In the genomic region with DNA sequence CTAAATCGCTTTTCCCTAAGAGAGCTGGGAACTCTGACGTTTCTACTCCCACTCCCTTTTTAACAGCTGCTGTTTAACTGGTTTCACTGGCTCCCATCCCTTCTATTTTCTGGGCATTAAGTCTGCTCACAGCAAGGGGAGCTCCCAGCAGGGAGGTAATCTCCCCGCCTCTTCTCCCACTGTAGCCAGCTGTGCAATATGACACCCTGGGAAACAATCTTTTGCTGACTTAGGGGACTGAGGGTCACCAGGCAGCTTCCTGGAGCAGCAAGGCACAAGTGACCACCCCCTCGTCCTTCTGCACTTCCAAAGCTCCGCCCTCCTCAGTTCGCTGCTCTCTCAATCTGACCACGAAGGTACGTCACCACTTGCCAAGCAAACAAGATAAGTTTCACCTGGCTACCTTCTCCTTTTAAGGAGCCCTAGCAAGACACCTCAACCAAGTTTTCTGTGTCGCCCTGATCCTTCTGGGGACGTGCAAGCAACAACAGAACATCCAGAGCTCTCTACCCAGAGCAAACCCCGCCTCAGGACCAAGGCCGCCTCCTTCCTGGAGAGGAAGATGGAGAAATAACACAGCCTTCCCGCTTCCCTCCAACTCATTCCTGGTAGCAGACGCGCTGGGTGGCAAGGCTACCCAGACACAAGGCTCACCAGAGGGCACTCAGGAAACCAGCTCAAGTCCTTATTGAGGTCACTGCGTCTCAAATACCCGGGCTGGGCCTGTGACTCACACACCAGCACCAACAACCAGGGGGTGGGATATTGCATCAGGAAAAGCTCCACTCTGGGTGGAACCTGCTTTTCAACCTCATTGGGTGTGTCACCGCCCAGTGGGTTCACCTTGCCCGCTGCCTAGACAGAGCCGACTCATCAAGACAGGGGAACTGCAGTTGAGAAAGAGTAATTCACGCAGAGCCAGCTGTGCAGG, we compare ENCODE assay signal across 8 cellular contexts.
DNase-seq lines count a peak whose midpoint lies in the region; ATAC-seq and TF ChIP-seq lines count a peak whose summit lies in the region.

No MANE protein-coding gene starts in this region.

- H3K4me1 ChIP-seq in hepatocyte (ENCODE audit: insufficient read depth) (peaks cover 41% of the 10 kb centered on the region), gastrocnemius medialis (peaks cover 81 to 83% of the 10 kb centered on the region in 2 donors)

- H3K27me3 ChIP-seq in hepatocyte: no peaks in the 10 kb centered on the region
- H3K27me3 ChIP-seq in gastrocnemius medialis: no peaks in the 10 kb centered on the region

- H3K4me3 ChIP-seq in astrocyte of the cerebellum (ENCODE audit: low read depth, low read length) (no peak overlapping the region), hepatocyte (no peak overlapping the region), gastrocnemius medialis (peak overlapping the region; percentile 4 to 24 (median 10))

- H2AFZ ChIP-seq in hepatocyte: no peak overlapping the region

- no peak for TF ChIP-seq CTCF in astrocyte of the cerebellum (IDR thresholded peaks at IDR 0.05; ENCODE audit: low read depth, low read length, missing control alignments)
- no peak for TF ChIP-seq CTCF in hepatocyte (IDR thresholded peaks at IDR 0.05; ENCODE audit: poor library complexity)
- no peak for TF ChIP-seq CTCF in gastrocnemius medialis (IDR thresholded peaks at IDR 0.05 in 4 of 5, conservative IDR thresholded peaks at IDR 0.05 in 1 of 5)

- peaks cover 84% of the 10 kb centered on the region for H3K79me2 ChIP-seq in hepatocyte

- H3K27ac ChIP-seq in hepatocyte: peak overlapping the region; percentile 97
- peak overlapping the region; percentile 82 to 88 (median 86) for H3K27ac ChIP-seq in gastrocnemius medialis

- in situ Hi-C loops in astrocyte of the cerebellum (cut with HindIII; ENCODE audit: low sequenced_read_pairs) (no loop called here), gastrocnemius medialis (cut with MboI; ENCODE audit: low sequenced_read_pairs in 4 of 4) (loop anchor here in 2 of 4 donors (10.0 kb wide), 1 partner anchor 90 kb away; the partner anchor contains the start of gene STK24 (in 2 of the 2))

- intact Hi-C loops in gastrocnemius medialis (cut with DNase I; ENCODE audit: low total_unique reads): loop anchor here (5.0 kb wide), 1 partner anchor 112 kb away; no protein-coding TSS in a partner anchor

- DNase-seq in LHCN-M2 (ENCODE audit: low read depth): peak; percentile 94
- DNase-seq in SW 1271 (lab: John Stamatoyannopoulos, UW): peak; percentile 97 to 99
- DNase-seq in astrocyte of the cerebellum (ENCODE audit: low read depth): peak; percentile 65
- DNase-seq in hepatocyte (ENCODE audit: low spot score): peak; percentile 91
- DNase-seq in gastrocnemius medialis: peak; percentile 79 to 95

- H3K36me3 ChIP-seq in hepatocyte (replicated peaks; ENCODE audit: insufficient read depth, low read depth) (no peaks in the 10 kb centered on the region), gastrocnemius medialis (no peaks in the 10 kb centered on the region)

- no peaks in the 10 kb centered on the region for H3K9me3 ChIP-seq in hepatocyte (ENCODE audit: low read depth)
- H3K9me3 ChIP-seq in gastrocnemius medialis: no peaks in the 10 kb centered on the region

- ATAC-seq in GM18870 (IDR thresholded peaks at IDR 0.05; ENCODE audit: unreplicated experiment) (peak; percentile 42), gastrocnemius medialis (peak; percentile 78 to 82), HG02884 (IDR thresholded peaks at IDR 0.05; ENCODE audit: unreplicated experiment) (no peak), HG02588 (IDR thresholded peaks at IDR 0.05; ENCODE audit: unreplicated experiment) (no peak)

- peaks cover 33% of the 10 kb centered on the region for H4K20me1 ChIP-seq in hepatocyte (ENCODE audit: insufficient read depth, poor library complexity, severe bottlenecking)

- WGBS in hepatocyte (ENCODE audit: low lambda C conversion rate, missing lambda C conversion rate): 25% methylated on average over 21 of the region's 21 CpGs

- no peaks in the 10 kb centered on the region for H3K9me2 ChIP-seq in hepatocyte (replicated peaks; ENCODE audit: insufficient read depth)

- peak overlapping the region; percentile 66 for H3K4me2 ChIP-seq in hepatocyte

- peak; percentile 38 to 43 for TF ChIP-seq POLR2A in gastrocnemius medialis (IDR thresholded peaks at IDR 0.05)

Comparison
In these comparisons a context has a peak if more than half of its experiments do, and no peak if none do; other contexts are left out.
1. ATAC-seq: peak in GM18870 (single experiment) and gastrocnemius medialis (2 of 2); none in HG02884 (single experiment) and HG02588 (single experiment).
2. H3K4me3 ChIP-seq: peak in gastrocnemius medialis (4 of 4); none in astrocyte of the cerebellum (single experiment) and hepatocyte (single experiment).
3. Peak in every context shown above with its lines, with median percentiles within 50 percentile points of each other: DNase-seq.